In the genomic region with DNA sequence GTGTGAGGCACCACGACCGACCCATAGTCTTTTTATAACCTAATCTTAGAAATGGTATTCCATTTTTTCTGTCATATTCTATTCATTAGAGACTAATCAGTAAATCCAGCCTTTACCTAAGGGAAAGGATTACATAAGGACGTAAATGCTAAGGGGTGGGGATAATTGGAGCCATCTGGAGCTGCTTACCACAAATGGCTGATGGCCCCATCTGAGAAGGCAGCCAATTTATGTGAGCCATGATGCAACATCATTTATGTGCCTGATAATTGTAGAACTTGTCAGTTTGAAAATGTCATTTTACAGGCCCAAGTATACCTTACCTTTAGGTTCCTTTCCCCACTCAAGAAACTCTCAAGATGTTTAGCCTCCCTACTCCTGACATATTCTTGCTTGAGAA, we compare ENCODE assay signal across 2 cellular contexts.
A peak's percentile ranks its signal among the peaks of the same experiment; 100 is the strongest.
TF ChIP-seq lines count a peak whose summit lies in the region.

No MANE protein-coding gene starts in this region.

TF ChIP-seq in IMR-90, 13 proteins besides CTCF, POLR2A, EP300 and RAD21:
- no peak for TF ChIP-seq BHLHE40 (IDR thresholded peaks at IDR 0.05; ENCODE audit: low read depth, low read length)
- no peak for TF ChIP-seq USF2 (IDR thresholded peaks at IDR 0.05; ENCODE audit: low read depth, low read length)
- peak; percentile 74 for TF ChIP-seq CEBPB (IDR thresholded peaks at IDR 0.05; ENCODE audit: low read depth, low read length)
- TF ChIP-seq NFE2L2 (IDR thresholded peaks at IDR 0.05; ENCODE audit: low read depth, low read length): no peak
TF ChIP-seq in IMR-90: peak in this region for 1.

TF ChIP-seq in SK-N-SH, 30 proteins besides CTCF, POLR2A, EP300 and RAD21:
- TF ChIP-seq RCOR1 (IDR thresholded peaks at IDR 0.05; ENCODE audit: low read length): 0 out of 2 replicates have a peak, but pooled peaks have one; percentile 16
- TF ChIP-seq, protein P1, sequence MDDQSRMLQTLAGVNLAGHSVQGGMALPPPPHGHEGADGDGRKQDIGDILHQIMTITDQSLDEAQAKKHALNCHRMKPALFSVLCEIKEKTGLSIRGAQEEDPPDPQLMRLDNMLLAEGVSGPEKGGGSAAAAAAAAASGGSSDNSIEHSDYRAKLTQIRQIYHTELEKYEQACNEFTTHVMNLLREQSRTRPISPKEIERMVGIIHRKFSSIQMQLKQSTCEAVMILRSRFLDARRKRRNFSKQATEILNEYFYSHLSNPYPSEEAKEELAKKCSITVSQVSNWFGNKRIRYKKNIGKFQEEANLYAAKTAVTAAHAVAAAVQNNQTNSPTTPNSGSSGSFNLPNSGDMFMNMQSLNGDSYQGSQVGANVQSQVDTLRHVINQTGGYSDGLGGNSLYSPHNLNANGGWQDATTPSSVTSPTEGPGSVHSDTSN (IDR thresholded peaks at IDR 0.05): peak; percentile 18; the same call in 1 of the 2 replicates
- peak; percentile 85 for TF ChIP-seq TCF12 (IDR thresholded peaks at IDR 0.05)
- peak; percentile 23; the same call in 1 of the 2 replicates for TF ChIP-seq NFIC (IDR thresholded peaks at IDR 0.05; ENCODE audit: borderline replicate concordance)
- no peak for TF ChIP-seq JUND (IDR thresholded peaks at IDR 0.05)
